Comparison of ENCODE assay signal across 1 cellular context in genomic region chr9:98083566-98084135, GRCh38.
A peak's percentile ranks its signal among the peaks of the same experiment; 100 is the strongest.
TF ChIP-seq lines count a peak whose summit lies in the region.

No MANE protein-coding gene starts in this region.

TF ChIP-seq in HepG2, 621 proteins besides CTCF, POLR2A, EP300 and RAD21:
- TF ChIP-seq ZNF784 (CRISPR knock-in tag; IDR thresholded peaks at IDR 0.05; ENCODE audit: borderline replicate concordance), result no peak
- TF ChIP-seq NBN (conservative IDR thresholded peaks at IDR 0.05), result no peak
- TF ChIP-seq ZBTB20 (CRISPR knock-in tag; IDR thresholded peaks at IDR 0.05; ENCODE audit: borderline replicate concordance, low read depth), result no peak
- TF ChIP-seq POLR2AphosphoS2 (IDR thresholded peaks at IDR 0.05; ENCODE audit: low read depth, low read length), result 0 out of 2 replicates have a peak, but pooled peaks have one; percentile 45
- TF ChIP-seq TSC22D2 (CRISPR knock-in tag; IDR thresholded peaks at IDR 0.05; ENCODE audit: borderline replicate concordance), result no peak
- no peak for TF ChIP-seq RFXANK (CRISPR knock-in tag; IDR thresholded peaks at IDR 0.05)
